ENCODE assay signal across 2 cellular contexts in the genomic region with DNA sequence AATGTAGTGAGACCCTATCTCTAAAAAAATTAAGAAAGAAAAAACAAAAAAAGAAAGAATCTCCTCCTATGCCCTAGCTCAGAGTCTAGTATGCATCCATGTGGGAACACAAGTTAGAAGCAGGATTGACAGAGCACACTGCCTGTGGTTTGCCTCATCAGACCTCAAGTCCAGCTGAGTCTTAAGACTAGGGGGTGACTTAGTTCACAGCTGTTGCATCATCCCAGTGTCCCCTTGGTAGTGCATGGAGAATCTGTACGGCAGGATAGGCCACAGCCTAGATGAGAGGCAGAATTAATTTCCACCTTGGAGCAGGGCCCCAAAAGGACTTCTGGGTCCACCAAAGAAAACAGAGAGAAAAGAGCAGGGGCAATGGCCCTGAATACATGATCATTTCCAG.
TF ChIP-seq lines count a peak whose summit lies in the region.

No MANE protein-coding gene starts in this region.

TF ChIP-seq in HepG2, 621 proteins besides CTCF, POLR2A, EP300 and RAD21:
- TF ChIP-seq, protein P1, sequence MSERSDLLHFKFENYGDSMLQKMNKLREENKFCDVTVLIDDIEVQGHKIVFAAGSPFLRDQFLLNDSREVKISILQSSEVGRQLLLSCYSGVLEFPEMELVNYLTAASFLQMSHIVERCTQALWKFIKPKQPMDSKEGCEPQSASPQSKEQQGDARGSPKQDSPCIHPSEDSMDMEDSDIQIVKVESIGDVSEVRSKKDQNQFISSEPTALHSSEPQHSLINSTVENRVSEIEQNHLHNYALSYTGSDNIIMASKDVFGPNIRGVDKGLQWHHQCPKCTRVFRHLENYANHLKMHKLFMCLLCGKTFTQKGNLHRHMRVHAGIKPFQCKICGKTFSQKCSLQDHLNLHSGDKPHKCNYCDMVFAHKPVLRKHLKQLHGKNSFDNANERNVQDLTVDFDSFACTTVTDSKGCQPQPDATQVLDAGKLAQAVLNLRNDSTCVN (CRISPR knock-in tag; IDR thresholded peaks at IDR 0.05; ENCODE audit: borderline replicate concordance), result no peak
- TF ChIP-seq, protein P2, sequence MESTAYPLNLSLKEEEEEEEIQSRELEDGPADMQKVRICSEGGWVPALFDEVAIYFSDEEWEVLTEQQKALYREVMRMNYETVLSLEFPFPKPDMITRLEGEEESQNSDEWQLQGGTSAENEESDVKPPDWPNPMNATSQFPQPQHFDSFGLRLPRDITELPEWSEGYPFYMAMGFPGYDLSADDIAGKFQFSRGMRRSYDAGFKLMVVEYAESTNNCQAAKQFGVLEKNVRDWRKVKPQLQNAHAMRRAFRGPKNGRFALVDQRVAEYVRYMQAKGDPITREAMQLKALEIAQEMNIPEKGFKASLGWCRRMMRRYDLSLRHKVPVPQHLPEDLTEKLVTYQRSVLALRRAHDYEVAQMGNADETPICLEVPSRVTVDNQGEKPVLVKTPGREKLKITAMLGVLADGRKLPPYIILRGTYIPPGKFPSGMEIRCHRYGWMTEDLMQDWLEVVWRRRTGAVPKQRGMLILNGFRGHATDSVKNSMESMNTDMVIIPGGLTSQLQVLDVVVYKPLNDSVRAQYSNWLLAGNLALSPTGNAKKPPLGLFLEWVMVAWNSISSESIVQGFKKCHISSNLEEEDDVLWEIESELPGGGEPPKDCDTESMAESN (CRISPR knock-in tag; conservative IDR thresholded peaks at IDR 0.05), result no peak
- TF ChIP-seq CEBPB (IDR thresholded peaks at IDR 0.05; ENCODE audit: borderline replicate concordance, low read depth, low read length) (peak; percentile 60; the same call in 1 of the 2 replicates), ATF7 (IDR thresholded peaks at IDR 0.05) (peak; percentile 25; the same call in 1 of the 2 replicates), ATF7 (CRISPR knock-in tag; IDR thresholded peaks at IDR 0.05) (no peak), ZNF20 (CRISPR knock-in tag; IDR thresholded peaks at IDR 0.05) (no peak), SRSF4 (IDR thresholded peaks at IDR 0.05; ENCODE audit: low read depth, low read length, poor library complexity, severe bottlenecking) (no peak)
- TF ChIP-seq, protein P3, sequence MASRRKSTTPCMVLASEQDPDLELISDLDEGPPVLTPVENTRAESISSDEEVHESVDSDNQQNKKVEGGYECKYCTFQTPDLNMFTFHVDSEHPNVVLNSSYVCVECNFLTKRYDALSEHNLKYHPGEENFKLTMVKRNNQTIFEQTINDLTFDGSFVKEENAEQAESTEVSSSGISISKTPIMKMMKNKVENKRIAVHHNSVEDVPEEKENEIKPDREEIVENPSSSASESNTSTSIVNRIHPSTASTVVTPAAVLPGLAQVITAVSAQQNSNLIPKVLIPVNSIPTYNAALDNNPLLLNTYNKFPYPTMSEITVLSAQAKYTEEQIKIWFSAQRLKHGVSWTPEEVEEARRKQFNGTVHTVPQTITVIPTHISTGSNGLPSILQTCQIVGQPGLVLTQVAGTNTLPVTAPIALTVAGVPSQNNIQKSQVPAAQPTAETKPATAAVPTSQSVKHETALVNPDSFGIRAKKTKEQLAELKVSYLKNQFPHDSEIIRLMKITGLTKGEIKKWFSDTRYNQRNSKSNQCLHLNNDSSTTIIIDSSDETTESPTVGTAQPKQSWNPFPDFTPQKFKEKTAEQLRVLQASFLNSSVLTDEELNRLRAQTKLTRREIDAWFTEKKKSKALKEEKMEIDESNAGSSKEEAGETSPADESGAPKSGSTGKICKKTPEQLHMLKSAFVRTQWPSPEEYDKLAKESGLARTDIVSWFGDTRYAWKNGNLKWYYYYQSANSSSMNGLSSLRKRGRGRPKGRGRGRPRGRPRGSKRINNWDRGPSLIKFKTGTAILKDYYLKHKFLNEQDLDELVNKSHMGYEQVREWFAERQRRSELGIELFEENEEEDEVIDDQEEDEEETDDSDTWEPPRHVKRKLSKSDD (CRISPR knock-in tag; IDR thresholded peaks at IDR 0.05; ENCODE audit: low read depth), result no peak

TF ChIP-seq in K562, 482 proteins besides CTCF, POLR2A, EP300 and RAD21 (continues in another document):
- TF ChIP-seq SNRNP70 (optimal IDR thresholded peaks at IDR 0.05; ENCODE audit: low read depth, low read length) (no peak), SIN3B (IDR thresholded peaks at IDR 0.05; ENCODE audit: low read depth) (no peak), ZNF695 (CRISPR knock-in tag; IDR thresholded peaks at IDR 0.05) (no peak), KDM2B (CRISPR knock-in tag; IDR thresholded peaks at IDR 0.05) (no peak), CEBPB (tag; IDR thresholded peaks at IDR 0.05) (peak; percentile 38; the same call in 1 of the 2 replicates), CBX5 (IDR thresholded peaks at IDR 0.05; ENCODE audit: borderline replicate concordance, low read depth) (no peak), JUND (IDR thresholded peaks at IDR 0.05; ENCODE audit: borderline replicate concordance, low read depth, low read length) (0 out of 2 replicates have a peak, but pooled peaks have one; percentile 17), JUND (tag; IDR thresholded peaks at IDR 0.05; ENCODE audit: borderline replicate concordance, low read depth, low read length) (no peak)
- TF ChIP-seq, protein P4, sequence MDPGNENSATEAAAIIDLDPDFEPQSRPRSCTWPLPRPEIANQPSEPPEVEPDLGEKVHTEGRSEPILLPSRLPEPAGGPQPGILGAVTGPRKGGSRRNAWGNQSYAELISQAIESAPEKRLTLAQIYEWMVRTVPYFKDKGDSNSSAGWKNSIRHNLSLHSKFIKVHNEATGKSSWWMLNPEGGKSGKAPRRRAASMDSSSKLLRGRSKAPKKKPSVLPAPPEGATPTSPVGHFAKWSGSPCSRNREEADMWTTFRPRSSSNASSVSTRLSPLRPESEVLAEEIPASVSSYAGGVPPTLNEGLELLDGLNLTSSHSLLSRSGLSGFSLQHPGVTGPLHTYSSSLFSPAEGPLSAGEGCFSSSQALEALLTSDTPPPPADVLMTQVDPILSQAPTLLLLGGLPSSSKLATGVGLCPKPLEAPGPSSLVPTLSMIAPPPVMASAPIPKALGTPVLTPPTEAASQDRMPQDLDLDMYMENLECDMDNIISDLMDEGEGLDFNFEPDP (CRISPR knock-in tag; IDR thresholded peaks at IDR 0.05), result no peak
- TF ChIP-seq, protein P5, sequence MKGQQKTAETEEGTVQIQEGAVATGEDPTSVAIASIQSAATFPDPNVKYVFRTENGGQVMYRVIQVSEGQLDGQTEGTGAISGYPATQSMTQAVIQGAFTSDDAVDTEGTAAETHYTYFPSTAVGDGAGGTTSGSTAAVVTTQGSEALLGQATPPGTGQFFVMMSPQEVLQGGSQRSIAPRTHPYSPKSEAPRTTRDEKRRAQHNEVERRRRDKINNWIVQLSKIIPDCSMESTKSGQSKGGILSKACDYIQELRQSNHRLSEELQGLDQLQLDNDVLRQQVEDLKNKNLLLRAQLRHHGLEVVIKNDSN (CRISPR knock-in tag; IDR thresholded peaks at IDR 0.05), result no peak
- TF ChIP-seq, protein P6, sequence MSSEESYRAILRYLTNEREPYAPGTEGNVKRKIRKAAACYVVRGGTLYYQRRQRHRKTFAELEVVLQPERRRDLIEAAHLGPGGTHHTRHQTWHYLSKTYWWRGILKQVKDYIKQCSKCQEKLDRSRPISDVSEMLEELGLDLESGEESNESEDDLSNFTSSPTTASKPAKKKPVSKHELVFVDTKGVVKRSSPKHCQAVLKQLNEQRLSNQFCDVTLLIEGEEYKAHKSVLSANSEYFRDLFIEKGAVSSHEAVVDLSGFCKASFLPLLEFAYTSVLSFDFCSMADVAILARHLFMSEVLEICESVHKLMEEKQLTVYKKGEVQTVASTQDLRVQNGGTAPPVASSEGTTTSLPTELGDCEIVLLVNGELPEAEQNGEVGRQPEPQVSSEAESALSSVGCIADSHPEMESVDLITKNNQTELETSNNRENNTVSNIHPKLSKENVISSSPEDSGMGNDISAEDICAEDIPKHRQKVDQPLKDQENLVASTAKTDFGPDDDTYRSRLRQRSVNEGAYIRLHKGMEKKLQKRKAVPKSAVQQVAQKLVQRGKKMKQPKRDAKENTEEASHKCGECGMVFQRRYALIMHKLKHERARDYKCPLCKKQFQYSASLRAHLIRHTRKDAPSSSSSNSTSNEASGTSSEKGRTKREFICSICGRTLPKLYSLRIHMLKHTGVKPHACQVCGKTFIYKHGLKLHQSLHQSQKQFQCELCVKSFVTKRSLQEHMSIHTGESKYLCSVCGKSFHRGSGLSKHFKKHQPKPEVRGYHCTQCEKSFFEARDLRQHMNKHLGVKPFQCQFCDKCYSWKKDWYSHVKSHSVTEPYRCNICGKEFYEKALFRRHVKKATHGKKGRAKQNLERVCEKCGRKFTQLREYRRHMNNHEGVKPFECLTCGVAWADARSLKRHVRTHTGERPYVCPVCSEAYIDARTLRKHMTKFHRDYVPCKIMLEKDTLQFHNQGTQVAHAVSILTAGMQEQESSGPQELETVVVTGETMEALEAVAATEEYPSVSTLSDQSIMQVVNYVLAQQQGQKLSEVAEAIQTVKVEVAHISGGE (CRISPR knock-in tag; IDR thresholded peaks at IDR 0.05), result no peak
- TF ChIP-seq, protein P7, sequence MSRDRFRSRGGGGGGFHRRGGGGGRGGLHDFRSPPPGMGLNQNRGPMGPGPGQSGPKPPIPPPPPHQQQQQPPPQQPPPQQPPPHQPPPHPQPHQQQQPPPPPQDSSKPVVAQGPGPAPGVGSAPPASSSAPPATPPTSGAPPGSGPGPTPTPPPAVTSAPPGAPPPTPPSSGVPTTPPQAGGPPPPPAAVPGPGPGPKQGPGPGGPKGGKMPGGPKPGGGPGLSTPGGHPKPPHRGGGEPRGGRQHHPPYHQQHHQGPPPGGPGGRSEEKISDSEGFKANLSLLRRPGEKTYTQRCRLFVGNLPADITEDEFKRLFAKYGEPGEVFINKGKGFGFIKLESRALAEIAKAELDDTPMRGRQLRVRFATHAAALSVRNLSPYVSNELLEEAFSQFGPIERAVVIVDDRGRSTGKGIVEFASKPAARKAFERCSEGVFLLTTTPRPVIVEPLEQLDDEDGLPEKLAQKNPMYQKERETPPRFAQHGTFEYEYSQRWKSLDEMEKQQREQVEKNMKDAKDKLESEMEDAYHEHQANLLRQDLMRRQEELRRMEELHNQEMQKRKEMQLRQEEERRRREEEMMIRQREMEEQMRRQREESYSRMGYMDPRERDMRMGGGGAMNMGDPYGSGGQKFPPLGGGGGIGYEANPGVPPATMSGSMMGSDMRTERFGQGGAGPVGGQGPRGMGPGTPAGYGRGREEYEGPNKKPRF (IDR thresholded peaks at IDR 0.05; ENCODE audit: low read depth, low read length), result no peak
- TF ChIP-seq, protein P8, sequence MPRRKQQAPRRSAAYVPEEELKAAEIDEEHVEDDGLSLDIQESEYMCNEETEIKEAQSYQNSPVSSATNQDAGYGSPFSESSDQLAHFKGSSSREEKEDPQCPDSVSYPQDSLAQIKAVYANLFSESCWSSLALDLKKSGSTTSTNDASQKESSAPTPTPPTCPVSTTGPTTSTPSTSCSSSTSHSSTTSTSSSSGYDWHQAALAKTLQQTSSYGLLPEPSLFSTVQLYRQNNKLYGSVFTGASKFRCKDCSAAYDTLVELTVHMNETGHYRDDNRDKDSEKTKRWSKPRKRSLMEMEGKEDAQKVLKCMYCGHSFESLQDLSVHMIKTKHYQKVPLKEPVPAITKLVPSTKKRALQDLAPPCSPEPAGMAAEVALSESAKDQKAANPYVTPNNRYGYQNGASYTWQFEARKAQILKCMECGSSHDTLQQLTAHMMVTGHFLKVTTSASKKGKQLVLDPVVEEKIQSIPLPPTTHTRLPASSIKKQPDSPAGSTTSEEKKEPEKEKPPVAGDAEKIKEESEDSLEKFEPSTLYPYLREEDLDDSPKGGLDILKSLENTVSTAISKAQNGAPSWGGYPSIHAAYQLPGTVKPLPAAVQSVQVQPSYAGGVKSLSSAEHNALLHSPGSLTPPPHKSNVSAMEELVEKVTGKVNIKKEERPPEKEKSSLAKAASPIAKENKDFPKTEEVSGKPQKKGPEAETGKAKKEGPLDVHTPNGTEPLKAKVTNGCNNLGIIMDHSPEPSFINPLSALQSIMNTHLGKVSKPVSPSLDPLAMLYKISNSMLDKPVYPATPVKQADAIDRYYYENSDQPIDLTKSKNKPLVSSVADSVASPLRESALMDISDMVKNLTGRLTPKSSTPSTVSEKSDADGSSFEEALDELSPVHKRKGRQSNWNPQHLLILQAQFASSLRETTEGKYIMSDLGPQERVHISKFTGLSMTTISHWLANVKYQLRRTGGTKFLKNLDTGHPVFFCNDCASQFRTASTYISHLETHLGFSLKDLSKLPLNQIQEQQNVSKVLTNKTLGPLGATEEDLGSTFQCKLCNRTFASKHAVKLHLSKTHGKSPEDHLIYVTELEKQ (CRISPR knock-in tag; IDR thresholded peaks at IDR 0.05), result no peak
- TF ChIP-seq, protein P9, sequence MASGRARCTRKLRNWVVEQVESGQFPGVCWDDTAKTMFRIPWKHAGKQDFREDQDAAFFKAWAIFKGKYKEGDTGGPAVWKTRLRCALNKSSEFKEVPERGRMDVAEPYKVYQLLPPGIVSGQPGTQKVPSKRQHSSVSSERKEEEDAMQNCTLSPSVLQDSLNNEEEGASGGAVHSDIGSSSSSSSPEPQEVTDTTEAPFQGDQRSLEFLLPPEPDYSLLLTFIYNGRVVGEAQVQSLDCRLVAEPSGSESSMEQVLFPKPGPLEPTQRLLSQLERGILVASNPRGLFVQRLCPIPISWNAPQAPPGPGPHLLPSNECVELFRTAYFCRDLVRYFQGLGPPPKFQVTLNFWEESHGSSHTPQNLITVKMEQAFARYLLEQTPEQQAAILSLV (tag; IDR thresholded peaks at IDR 0.05), result 0 out of 2 replicates have a peak, but pooled peaks have one; percentile 54
- TF ChIP-seq, protein P10, sequence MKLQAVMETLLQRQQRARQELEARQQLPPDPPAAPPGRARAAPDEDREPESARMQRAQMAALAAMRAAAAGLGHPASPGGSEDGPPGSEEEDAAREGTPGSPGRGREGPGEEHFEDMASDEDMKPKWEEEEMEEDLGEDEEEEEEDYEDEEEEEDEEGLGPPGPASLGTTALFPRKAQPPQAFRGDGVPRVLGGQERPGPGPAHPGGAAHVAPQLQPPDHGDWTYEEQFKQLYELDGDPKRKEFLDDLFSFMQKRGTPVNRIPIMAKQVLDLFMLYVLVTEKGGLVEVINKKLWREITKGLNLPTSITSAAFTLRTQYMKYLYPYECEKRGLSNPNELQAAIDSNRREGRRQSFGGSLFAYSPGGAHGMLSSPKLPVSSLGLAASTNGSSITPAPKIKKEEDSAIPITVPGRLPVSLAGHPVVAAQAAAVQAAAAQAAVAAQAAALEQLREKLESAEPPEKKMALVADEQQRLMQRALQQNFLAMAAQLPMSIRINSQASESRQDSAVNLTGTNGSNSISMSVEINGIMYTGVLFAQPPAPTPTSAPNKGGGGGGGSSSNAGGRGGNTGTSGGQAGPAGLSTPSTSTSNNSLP (IDR thresholded peaks at IDR 0.05; ENCODE audit: borderline replicate concordance, low read depth, low read length), result no peak
- TF ChIP-seq, protein P11, sequence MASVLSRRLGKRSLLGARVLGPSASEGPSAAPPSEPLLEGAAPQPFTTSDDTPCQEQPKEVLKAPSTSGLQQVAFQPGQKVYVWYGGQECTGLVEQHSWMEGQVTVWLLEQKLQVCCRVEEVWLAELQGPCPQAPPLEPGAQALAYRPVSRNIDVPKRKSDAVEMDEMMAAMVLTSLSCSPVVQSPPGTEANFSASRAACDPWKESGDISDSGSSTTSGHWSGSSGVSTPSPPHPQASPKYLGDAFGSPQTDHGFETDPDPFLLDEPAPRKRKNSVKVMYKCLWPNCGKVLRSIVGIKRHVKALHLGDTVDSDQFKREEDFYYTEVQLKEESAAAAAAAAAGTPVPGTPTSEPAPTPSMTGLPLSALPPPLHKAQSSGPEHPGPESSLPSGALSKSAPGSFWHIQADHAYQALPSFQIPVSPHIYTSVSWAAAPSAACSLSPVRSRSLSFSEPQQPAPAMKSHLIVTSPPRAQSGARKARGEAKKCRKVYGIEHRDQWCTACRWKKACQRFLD (CRISPR knock-in tag; IDR thresholded peaks at IDR 0.05), result no peak
